ENCODE assay signal across 10 cellular contexts in the genomic region with DNA sequence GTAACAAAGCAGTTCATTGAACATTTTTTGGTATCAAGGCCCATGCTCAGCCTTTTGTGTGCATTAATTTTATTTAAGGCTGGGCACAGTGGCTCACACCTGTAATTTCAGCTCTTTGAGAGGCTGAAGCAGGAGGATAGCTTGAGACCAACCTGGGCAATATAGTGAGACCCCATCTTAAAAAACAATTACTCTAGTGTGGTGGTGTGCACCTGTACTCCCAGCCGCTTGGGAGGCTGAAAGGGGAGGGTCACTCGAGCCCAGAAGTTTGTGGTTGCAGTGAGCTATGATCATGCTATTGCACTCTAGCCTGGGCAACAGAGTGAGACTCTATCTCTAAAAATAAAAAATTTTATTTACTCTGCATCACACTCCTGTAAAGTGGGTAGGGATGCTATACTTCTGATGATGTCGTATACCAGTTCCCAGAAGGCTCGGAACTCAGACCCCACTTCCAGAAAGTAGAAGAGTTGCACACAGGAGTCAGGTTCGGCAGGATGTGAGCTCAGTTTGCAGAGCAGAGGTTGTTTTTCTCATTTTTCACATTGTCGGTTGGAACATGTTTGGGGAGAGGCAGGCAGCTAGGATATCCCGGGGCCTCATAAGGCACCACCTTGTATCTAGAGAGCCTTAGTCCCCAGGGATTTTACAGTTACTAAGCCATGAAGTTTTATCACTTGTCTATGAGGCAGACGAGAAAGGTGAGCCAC.
DNase-seq lines count a peak whose midpoint lies in the region; ATAC-seq and TF ChIP-seq lines count a peak whose summit lies in the region.
"Had no signal": no experiment of that assay in that cellular context is flagged by ENCODE, and none has a peak within 500 bp of the region (broad histone marks: within the 10 kb centered on the region; RNA-seq: fewer than 3 reads in every experiment).

No MANE protein-coding gene starts in this region.

- H2AFZ ChIP-seq in DND-41 (ENCODE audit: low read depth, low read length) = no peak overlapping the region

- peak overlapping the region; percentile 43 for H3K27ac ChIP-seq in DND-41 (ENCODE audit: low read length)
- H3K27ac ChIP-seq in gastrocnemius medialis = peak overlapping the region; percentile 85 to 92 (median 88)

- H3K27me3 ChIP-seq in DND-41 (ENCODE audit: insufficient read depth, low read length, poor library complexity) = no peaks in the 10 kb centered on the region
- H3K27me3 ChIP-seq in gastrocnemius medialis = no peaks in the 10 kb centered on the region

- ATAC-seq in DND-41 (ENCODE audit: insufficient read depth, low read depth) = no peak
- no peak for ATAC-seq in gastrocnemius medialis
- no peak for ATAC-seq in HG03175 (IDR thresholded peaks at IDR 0.05; ENCODE audit: unreplicated experiment)

- H3K4me1 ChIP-seq in DND-41 (ENCODE audit: insufficient read depth, low read length) (no peaks in the 10 kb centered on the region), gastrocnemius medialis (peaks cover 68 to 86% of the 10 kb centered on the region in 2 donors)

- H3K9me3 Mint-ChIP-seq in IgD-negative memory B cell (no peaks in the 10 kb centered on the region), chondrocyte (ENCODE audit: low read depth) (no peaks in the 10 kb centered on the region)

- H3K27me3 Mint-ChIP-seq in IgD-negative memory B cell (no peaks in the 10 kb centered on the region), chondrocyte (ENCODE audit: low read depth) (no peaks in the 10 kb centered on the region)

- peaks cover 65 to 74% (median 67%) of the 10 kb centered on the region in 3 donors for H3K4me1 Mint-ChIP-seq in IgD-negative memory B cell
- peaks cover 87% of the 10 kb centered on the region for H3K4me1 Mint-ChIP-seq in chondrocyte (ENCODE audit: low read depth)

- no peak for TF ChIP-seq POLR2A in gastrocnemius medialis (IDR thresholded peaks at IDR 0.05)

- H3K79me2 ChIP-seq in DND-41 (ENCODE audit: insufficient read depth, low read length) = peaks cover 100% of the 10 kb centered on the region

- TF ChIP-seq CTCF in DND-41 (IDR thresholded peaks at IDR 0.05; ENCODE audit: borderline replicate concordance, extremely low read depth, low read length, poor library complexity, severe bottlenecking) = no peak
- no peak for TF ChIP-seq CTCF in chondrocyte (IDR thresholded peaks at IDR 0.05)
- no peak for TF ChIP-seq CTCF in gastrocnemius medialis (IDR thresholded peaks at IDR 0.05 in 4 of 5, conservative IDR thresholded peaks at IDR 0.05 in 1 of 5)

- in situ Hi-C loops in gastrocnemius medialis (cut with MboI; ENCODE audit: low sequenced_read_pairs in 4 of 4) = loop anchor here in 2 of 4 donors (10.0 kb wide), 2 partner anchors 137 to 367 kb away; no protein-coding TSS in a partner anchor

- H3K9ac ChIP-seq in DND-41 (ENCODE audit: low read depth, low read length) = no peak overlapping the region

- H3K4me3 ChIP-seq in DND-41 (ENCODE audit: low read depth in 1 of 2, low read length in 2 of 2) (no peak overlapping the region), gastrocnemius medialis (no peak overlapping the region)

- peaks cover 94% of the 10 kb centered on the region for H4K20me1 ChIP-seq in DND-41 (ENCODE audit: insufficient read depth, low read length)

- H3K4me3 Mint-ChIP-seq in IgD-negative memory B cell (peak overlapping the region; percentile 72 to 94 (median 89)), chondrocyte (ENCODE audit: unreplicated experiment) (no peak overlapping the region)

- no peaks in the 10 kb centered on the region for H3K9me3 ChIP-seq in DND-41 (ENCODE audit: insufficient read depth, low read length, severe bottlenecking)
- H3K9me3 ChIP-seq in gastrocnemius medialis = no peaks in the 10 kb centered on the region

- DNase-seq in DND-41 (no peak), chondrocyte (ENCODE audit: low spot score) (no peak), gastrocnemius medialis (no peak), cerebellum (ENCODE audit: low spot score) (no peak), RKO (ENCODE audit: low spot score) (no peak), epidermal melanocyte (ENCODE audit: insufficient read length, low spot score) (no peak)
- DNase-seq: NCI-H1105 treated with DMSO at 0.1 percent for 48 hours, retina had no signal

- intact Hi-C loops in gastrocnemius medialis (cut with DNase I; ENCODE audit: low total_unique reads) = loop anchor here (10.0 kb wide), 1 partner anchor 547 kb away; no protein-coding TSS in a partner anchor

- H3K36me3 Mint-ChIP-seq in IgD-negative memory B cell (peaks cover 3% of the 10 kb centered on the region), chondrocyte (ENCODE audit: low read depth) (peaks cover 2% of the 10 kb centered on the region)

- H3K36me3 ChIP-seq in DND-41 (ENCODE audit: insufficient read depth, low read length) (peaks cover 96% of the 10 kb centered on the region), gastrocnemius medialis (no peaks in the 10 kb centered on the region)

- peak overlapping the region; percentile 75 to 93 (median 90) for H3K27ac Mint-ChIP-seq in IgD-negative memory B cell
- H3K27ac Mint-ChIP-seq in chondrocyte (ENCODE audit: unreplicated experiment) = peak overlapping the region; percentile 11

- no peak overlapping the region for H3K4me2 ChIP-seq in DND-41 (ENCODE audit: insufficient read depth, low read length)
